ENCODE assay signal across 17 cellular contexts in the genomic region with DNA sequence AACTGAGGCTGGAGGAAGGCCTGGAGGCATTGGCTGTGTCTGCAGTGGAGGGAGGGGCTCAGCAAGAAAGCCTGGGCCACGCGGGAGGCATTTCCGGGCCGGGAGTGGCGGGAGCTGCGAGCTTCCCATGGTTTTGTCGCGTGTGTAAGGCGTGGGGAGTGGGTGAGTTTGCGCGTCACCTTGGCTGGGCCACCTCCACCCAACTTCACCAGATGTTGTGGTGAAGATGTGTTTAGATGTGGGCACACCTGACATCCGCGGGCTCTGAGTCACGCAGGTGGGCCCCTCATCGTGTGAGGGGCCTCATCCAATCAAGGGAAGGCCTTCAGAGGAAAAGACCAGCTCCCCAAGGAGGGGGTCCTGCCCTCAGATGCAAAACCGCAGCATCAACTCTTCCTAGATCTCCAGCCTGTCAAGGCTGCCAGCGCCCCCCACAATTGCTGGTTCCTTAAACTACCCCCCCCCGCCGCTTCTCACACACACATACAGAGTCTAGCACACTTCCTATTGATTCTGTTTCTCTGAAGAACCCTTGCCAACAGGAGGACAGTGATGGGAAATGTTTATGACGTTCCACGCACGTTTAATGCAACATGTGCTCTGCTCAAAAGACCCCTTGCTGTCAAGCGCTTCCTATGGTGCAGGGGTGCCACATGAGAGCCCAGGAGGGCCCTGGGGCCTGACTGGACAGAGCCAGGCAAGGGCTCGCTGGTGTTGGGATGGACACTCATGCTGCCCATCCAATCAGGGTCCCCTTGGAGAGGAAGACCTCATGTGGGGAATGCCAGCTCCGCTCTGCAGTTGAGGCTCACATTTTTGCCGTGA. TPM values are rescaled to one million over a fixed set of nuclear protein-coding genes. Genes with fewer than 3 reads are reported as not detected.
A peak's percentile ranks its signal among the peaks of the same experiment; 100 is the strongest.
DNase-seq lines count a peak whose midpoint lies in the region; ATAC-seq and TF ChIP-seq lines count a peak whose summit lies in the region.
"Had no signal": no experiment of that assay in that cellular context is flagged by ENCODE, and none has a peak within 500 bp of the region (broad histone marks: within the 10 kb centered on the region; RNA-seq: fewer than 3 reads in every experiment).

No MANE protein-coding gene starts in this region.

- no peak overlapping the region for H3K4me3 Mint-ChIP-seq in activated CD8-positive, alpha-beta T cell treated with anti-CD3 and anti-CD28 coated beads, Interleukin-2, amount 10 ng/mL, durations not matched to agents 7 days and 5 days
- no peak overlapping the region for H3K4me3 Mint-ChIP-seq in central memory CD8-positive, alpha-beta T cell
- no peak overlapping the region for H3K4me3 Mint-ChIP-seq in chondrocyte (ENCODE audit: unreplicated experiment)

- DNase-seq in SW480 (ENCODE audit: low spot score): peak; percentile 76
- DNase-seq in activated CD8-positive, alpha-beta T cell treated with anti-CD3 and anti-CD28 coated beads, Interleukin-2, amount 10 ng/mL, durations not matched to agents 7 days and 5 days: peak; percentile 51
- no peak for DNase-seq in central memory CD8-positive, alpha-beta T cell (ENCODE audit: low spot score in 2 of 2)
- peak; percentile 19 to 38 for DNase-seq in stimulated activated CD8-positive, alpha-beta memory T cell treated with anti-CD3 and anti-CD28 coated beads, Interleukin-15, amount 100 ng/mL, for 4 hours (ENCODE audit: low read depth in 2 of 2)
- DNase-seq in GDM1 (lab: John Stamatoyannopoulos, UW): no peak
- no peak for DNase-seq in DMS53 (lab: John Stamatoyannopoulos, UW)
- no peak for DNase-seq in chondrocyte (ENCODE audit: low spot score)
- DNase-seq in GM03348 (ENCODE audit: low spot score): no peak
- DNase-seq: MV-4-11, NCI-H446, nucleus accumbens, PC-3 had no signal

- H3K27ac Mint-ChIP-seq in activated CD8-positive, alpha-beta T cell treated with anti-CD3 and anti-CD28 coated beads, Interleukin-2, amount 10 ng/mL, durations not matched to agents 7 days and 5 days: peak overlapping the region; percentile 54
- no peak overlapping the region for H3K27ac Mint-ChIP-seq in central memory CD8-positive, alpha-beta T cell (ENCODE audit: low read depth)
- H3K27ac Mint-ChIP-seq in chondrocyte (ENCODE audit: unreplicated experiment): no peak overlapping the region

- no peak for TF ChIP-seq CTCF in chondrocyte (IDR thresholded peaks at IDR 0.05)

- H3K36me3 Mint-ChIP-seq in activated CD8-positive, alpha-beta T cell treated with anti-CD3 and anti-CD28 coated beads, Interleukin-2, amount 10 ng/mL, durations not matched to agents 7 days and 5 days (ENCODE audit: low read depth): no peaks in the 10 kb centered on the region
- no peaks in the 10 kb centered on the region for H3K36me3 Mint-ChIP-seq in central memory CD8-positive, alpha-beta T cell (ENCODE audit: insufficient read depth)
- H3K36me3 Mint-ChIP-seq in chondrocyte (ENCODE audit: low read depth): no peaks in the 10 kb centered on the region

- peaks cover 19% of the 10 kb centered on the region for H3K4me1 Mint-ChIP-seq in activated CD8-positive, alpha-beta T cell treated with anti-CD3 and anti-CD28 coated beads, Interleukin-2, amount 10 ng/mL, durations not matched to agents 7 days and 5 days (ENCODE audit: low read depth)
- peaks cover 15% of the 10 kb centered on the region for H3K4me1 Mint-ChIP-seq in central memory CD8-positive, alpha-beta T cell
- no peaks in the 10 kb centered on the region for H3K4me1 Mint-ChIP-seq in chondrocyte (ENCODE audit: low read depth)

- no peaks in the 10 kb centered on the region for H3K27me3 Mint-ChIP-seq in activated CD8-positive, alpha-beta T cell treated with anti-CD3 and anti-CD28 coated beads, Interleukin-2, amount 10 ng/mL, durations not matched to agents 7 days and 5 days (ENCODE audit: low read depth)
- no peaks in the 10 kb centered on the region for H3K27me3 Mint-ChIP-seq in central memory CD8-positive, alpha-beta T cell
- peaks cover 36% of the 10 kb centered on the region for H3K27me3 Mint-ChIP-seq in chondrocyte (ENCODE audit: low read depth)

- POLR2A ChIA-PET in activated CD8-positive, alpha-beta T cell treated with anti-CD3 and anti-CD28 coated beads, Interleukin-2, amount 10 ng/mL, durations not matched to agents 7 days and 5 days (lab: Charles Lee): no interaction called here

- no peaks in the 10 kb centered on the region for H3K9me3 Mint-ChIP-seq in activated CD8-positive, alpha-beta T cell treated with anti-CD3 and anti-CD28 coated beads, Interleukin-2, amount 10 ng/mL, durations not matched to agents 7 days and 5 days (ENCODE audit: insufficient read depth)
- no peaks in the 10 kb centered on the region for H3K9me3 Mint-ChIP-seq in central memory CD8-positive, alpha-beta T cell
- no peaks in the 10 kb centered on the region for H3K9me3 Mint-ChIP-seq in chondrocyte (ENCODE audit: low read depth)

- peak; percentile 63 for ATAC-seq in activated CD8-positive, alpha-beta T cell treated with anti-CD3 and anti-CD28 coated beads, Interleukin-2, amount 10 ng/mL, durations not matched to agents 7 days and 5 days
- ATAC-seq in central memory CD8-positive, alpha-beta T cell (replicated peaks; ENCODE audit: extremely low read depth, poor library complexity, severe bottlenecking): peak; percentile 67
- ATAC-seq: esophagus mucosa, PC-3 had no signal

- CTCF ChIA-PET in activated CD8-positive, alpha-beta T cell treated with anti-CD3 and anti-CD28 coated beads, Interleukin-2, amount 10 ng/mL, durations not matched to agents 7 days and 5 days (lab: Charles Lee): no interaction called here

RNA-seq across cellular contexts. Expression of a gene that starts 11.9 kb away (rescaled TPM):
- not detected for total RNA-seq in activated CD8-positive, alpha-beta T cell treated with anti-CD3 and anti-CD28 coated beads, Interleukin-2, amount 10 ng/mL, durations not matched to agents 7 days and 5 days
- total RNA-seq in chondrocyte: not detected in 3 replicates
- total RNA-seq: esophagus mucosa; hepatocyte; lung microvascular endothelial cell; PC-3; T-helper 1 cell treated with Interleukin-12 subunit alpha and Interleukin-12 subunit beta and Interleukin-4 antibody, amounts not matched to agents 30 ng/mL and 1 ng/mL, for 36 hours; thoracic aorta had no signal

RNA-seq across cellular contexts. Expression of a gene that starts 35.8 kb away (rescaled TPM):
- under 1 TPM; 0.18 to 0.21 TPM for total RNA-seq in activated CD8-positive, alpha-beta T cell treated with anti-CD3 and anti-CD28 coated beads, Interleukin-2, amount 10 ng/mL, durations not matched to agents 7 days and 5 days
- total RNA-seq in chondrocyte: 10.4 to 19.0 TPM (median 18.3 TPM) in 3 replicates
- total RNA-seq: lung microvascular endothelial cell had no signal

Comparison
In these comparisons a context has a peak if more than half of its experiments do, and no peak if none do; other contexts are left out.
1. DNase-seq: peak in SW480 (single experiment), activated CD8-positive, alpha-beta T cell treated with anti-CD3 and anti-CD28 coated beads, Interleukin-2, amount 10 ng/mL, durations not matched to agents 7 days and 5 days (single experiment) and stimulated activated CD8-positive, alpha-beta memory T cell treated with anti-CD3 and anti-CD28 coated beads, Interleukin-15, amount 100 ng/mL, for 4 hours (2 of 2); none in central memory CD8-positive, alpha-beta T cell (0 of 2), GDM1 (single experiment), DMS53 (single experiment), chondrocyte (single experiment) and GM03348 (single experiment).